ENCODE assay signal across 27 cellular contexts in the genomic region with DNA sequence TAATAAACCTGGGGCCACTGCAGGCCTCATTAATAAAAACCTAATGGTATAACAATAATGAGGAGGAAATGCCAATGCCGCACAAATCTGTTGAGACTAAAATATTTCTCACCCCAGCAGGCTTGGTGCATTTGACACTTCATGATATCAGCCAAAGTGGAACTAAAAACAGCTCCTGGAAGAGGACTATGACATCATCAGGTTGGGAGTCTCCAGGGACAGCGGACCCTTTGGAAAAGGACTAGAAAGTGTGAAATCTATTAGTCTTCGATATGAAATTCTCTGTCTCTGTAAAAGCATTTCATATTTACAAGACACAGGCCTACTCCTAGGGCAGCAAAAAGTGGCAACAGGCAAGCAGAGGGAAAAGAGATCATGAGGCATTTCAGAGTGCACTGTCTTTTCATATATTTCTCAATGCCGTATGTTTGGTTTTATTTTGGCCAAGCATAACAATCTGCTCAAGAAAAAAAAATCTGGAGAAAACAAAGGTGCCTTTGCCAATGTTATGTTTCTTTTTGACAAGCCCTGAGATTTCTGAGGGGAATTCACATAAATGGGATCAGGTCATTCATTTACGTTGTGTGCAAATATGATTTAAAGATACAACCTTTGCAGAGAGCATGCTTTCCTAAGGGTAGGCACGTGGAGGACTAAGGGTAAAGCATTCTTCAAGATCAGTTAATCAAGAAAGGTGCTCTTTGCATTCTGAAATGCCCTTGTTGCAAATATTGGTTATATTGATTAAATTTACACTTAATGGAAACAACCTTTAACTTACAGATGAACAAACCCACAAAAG.
DNase-seq lines count a peak whose midpoint lies in the region; ATAC-seq, FAIRE-seq and TF ChIP-seq lines count a peak whose summit lies in the region.
"Had no signal": no experiment of that assay in that cellular context is flagged by ENCODE, and none has a peak within 500 bp of the region (broad histone marks: within the 10 kb centered on the region; RNA-seq: fewer than 3 reads in every experiment).

No MANE protein-coding gene starts in this region.

- H3K4me1 ChIP-seq in HepG2 (ENCODE audit: insufficient read depth, low read length): peaks cover 8% of the 10 kb centered on the region
- H3K4me1 ChIP-seq in right lobe of liver: no peaks in the 10 kb centered on the region
- H3K4me1 ChIP-seq in adipocyte (ENCODE audit: control insufficient read depth, insufficient read depth, low read length): no peaks in the 10 kb centered on the region
- H3K4me1 ChIP-seq in skeletal muscle satellite cell (ENCODE audit: control insufficient read depth, insufficient read depth, low read length): peaks cover 5% of the 10 kb centered on the region
- H3K4me1 ChIP-seq: BE2C; BLaER1 treated with 17β-estradiol and CSF1 and Interleukin-3, amounts not matched to agents 10 nM and 100 nM had no signal

- no peak overlapping the region for H3K9ac ChIP-seq in HepG2 (ENCODE audit: insufficient read depth, low read depth, low read length)
- no peak overlapping the region for H3K9ac ChIP-seq in adipocyte (ENCODE audit: low read length)
- no peak overlapping the region for H3K9ac ChIP-seq in skeletal muscle satellite cell (ENCODE audit: low read depth, low read length)
- H3K9ac ChIP-seq: BLaER1 treated with 17β-estradiol and CSF1 and Interleukin-3, amounts not matched to agents 10 nM and 100 nM had no signal

- TF ChIP-seq EP300 in HepG2 (IDR thresholded peaks at IDR 0.05; ENCODE audit: low read depth in 2 of 2, low read length in 2 of 2) (no peak), HepG2 (CRISPR knock-in tag; IDR thresholded peaks at IDR 0.05; ENCODE audit: borderline replicate concordance) (no peak)

- H3K4me2 ChIP-seq in HepG2 (ENCODE audit: low read depth, low read length) (no peak overlapping the region), skeletal muscle satellite cell (ENCODE audit: low read length) (peak overlapping the region; percentile 38)
- H3K4me2 ChIP-seq: BLaER1 treated with 17β-estradiol and CSF1 and Interleukin-3, amounts not matched to agents 10 nM and 100 nM had no signal

- no peaks in the 10 kb centered on the region for H3K79me2 ChIP-seq in HepG2 (ENCODE audit: insufficient read depth, low read length)

- H3K27ac Mint-ChIP-seq in glutamatergic neuron (ENCODE audit: unreplicated experiment): no peak overlapping the region
- H3K27ac Mint-ChIP-seq: CD14-positive monocyte; CD4-positive, alpha-beta T cell; CD8-positive, alpha-beta memory T cell had no signal

- WGBS in HepG2 (ENCODE audit: low lambda C conversion rate): 18% methylated on average over 6 of the region's 6 CpGs
- 67% methylated on average over 6 of the region's 6 CpGs for WGBS in right lobe of liver (ENCODE audit: insufficient coverage, low coverage, low lambda C conversion rate, missing lambda C conversion rate)

- no peak overlapping the region for H3K27ac ChIP-seq in HepG2 (ENCODE audit: extremely low read length, insufficient read depth, low read length)
- H3K27ac ChIP-seq in right lobe of liver: no peak overlapping the region
- H3K27ac ChIP-seq: 22Rv1; BLaER1 treated with 17β-estradiol and CSF1 and Interleukin-3, amounts not matched to agents 10 nM and 100 nM had no signal

- no peaks in the 10 kb centered on the region for H3K27me3 ChIP-seq in HepG2 (ENCODE audit: control insufficient read depth in 1 of 2, insufficient read depth in 2 of 2, low read length in 2 of 2)
- peaks cover 0 to 5% of the 10 kb centered on the region in 2 donors for H3K27me3 ChIP-seq in right lobe of liver
- no peaks in the 10 kb centered on the region for H3K27me3 ChIP-seq in adipocyte (replicated peaks; ENCODE audit: control insufficient read depth, insufficient read depth, low read length)
- H3K27me3 ChIP-seq in skeletal muscle satellite cell (ENCODE audit: control insufficient read depth, insufficient read depth, low read length): no peaks in the 10 kb centered on the region
- H3K27me3 ChIP-seq: BE2C; BLaER1 treated with 17β-estradiol and CSF1 and Interleukin-3, amounts not matched to agents 10 nM and 100 nM had no signal

- CTCF ChIA-PET in HepG2 (lab: Yijun Ruan, JAX; ENCODE audit: low intra/inter-chr PET ratio, low total read pairs): no interaction called here

- H3K27me3 Mint-ChIP-seq in glutamatergic neuron (ENCODE audit: unreplicated experiment): no peaks in the 10 kb centered on the region
- H3K27me3 Mint-ChIP-seq: CD4-positive, alpha-beta T cell; CD8-positive, alpha-beta memory T cell had no signal

- no peak for TF ChIP-seq POLR2A in HepG2 (IDR thresholded peaks at IDR 0.05; ENCODE audit: insufficient read depth in 1 of 2, low read depth in 2 of 2, low read length in 2 of 2)
- no peak for TF ChIP-seq POLR2A in right lobe of liver (IDR thresholded peaks at IDR 0.05)

- H3K9me3 ChIP-seq in HepG2 (ENCODE audit: low read length): no peaks in the 10 kb centered on the region
- H3K9me3 ChIP-seq in right lobe of liver: no peaks in the 10 kb centered on the region
- H3K9me3 ChIP-seq in adipocyte (ENCODE audit: control insufficient read depth, low read length): no peaks in the 10 kb centered on the region
- H3K9me3 ChIP-seq in skeletal muscle satellite cell (replicated peaks; ENCODE audit: low read length): no peaks in the 10 kb centered on the region
- H3K9me3 ChIP-seq: BE2C had no signal

- no peak for FAIRE-seq in HepG2 (lab: Jason Lieb, UNC)
- FAIRE-seq: A204.1, D721Med, GM12891, GM18507, H54 had no signal

- no peak for TF ChIP-seq CTCF in HepG2 (CRISPR knock-in tag; IDR thresholded peaks at IDR 0.05)
- TF ChIP-seq CTCF in right lobe of liver (IDR thresholded peaks at IDR 0.05): no peak
- no peak for TF ChIP-seq CTCF in glutamatergic neuron (IDR thresholded peaks at IDR 0.05; ENCODE audit: partially characterized antibody, unreplicated experiment)

- H4K20me1 ChIP-seq in HepG2 (ENCODE audit: insufficient read depth, low read length): no peaks in the 10 kb centered on the region
- H4K20me1 ChIP-seq: BLaER1 treated with 17β-estradiol and CSF1 and Interleukin-3, amounts not matched to agents 10 nM and 100 nM had no signal

- POLR2A ChIA-PET in HepG2 (lab: Yijun Ruan, JAX): no interaction called here

- TF ChIP-seq RAD21 in HepG2 (CRISPR knock-in tag; IDR thresholded peaks at IDR 0.05): no peak

- no peak for ATAC-seq in HepG2
- no peak for ATAC-seq in right lobe of liver
- no peak for ATAC-seq in HG03521 (IDR thresholded peaks at IDR 0.05; ENCODE audit: unreplicated experiment)

- no peak overlapping the region for H3K4me3 Mint-ChIP-seq in glutamatergic neuron (ENCODE audit: unreplicated experiment)
- H3K4me3 Mint-ChIP-seq: CD14-positive monocyte; CD4-positive, alpha-beta T cell; CD8-positive, alpha-beta memory T cell had no signal

- peaks cover 4% of the 10 kb centered on the region for H3K4me1 Mint-ChIP-seq in glutamatergic neuron (ENCODE audit: low read depth, unreplicated experiment)
- H3K4me1 Mint-ChIP-seq: CD14-positive monocyte; CD8-positive, alpha-beta memory T cell had no signal

- DNase-seq in HepG2 (ENCODE audit: low spot score): no peak
- DNase-seq in right lobe of liver: no peak
- peak; percentile 15 for DNase-seq in adipocyte (ENCODE audit: low read depth)
- peak; percentile 46 for DNase-seq in glutamatergic neuron
- no peak for DNase-seq in activated CD8-positive, alpha-beta memory T cell treated with anti-CD3 and anti-CD28 coated beads for 24 hours
- DNase-seq in ecto neural progenitor cell (ENCODE audit: low spot score): no peak
- DNase-seq: ACHN; AML-193; BE2C; CD4-positive, alpha-beta T cell; CD8-positive, alpha-beta memory T cell; DMS 273 treated with DMSO at 0.1 percent for 48 hours; DMS79; EL; GF-D8; GOT3; HCEC 1CT had no signal

- intact Hi-C loops in HepG2 (cut with micrococcal nuclease; ENCODE audit: unreplicated experiment): no loop called here
- intact Hi-C loops in right lobe of liver (cut with DNase I): no loop called here

- BruUV-seq in HepG2 (replicated peaks; lab: Mats Ljungman, UMichigan): no TSS peak

- H3K4me3 ChIP-seq in HepG2 (replicated peaks in 1 of 3; ENCODE audit: insufficient read depth in 1 of 3, low read depth in 2 of 3, low read length in 3 of 3) (no peak overlapping the region), right lobe of liver (no peak overlapping the region), adipocyte (ENCODE audit: low read length) (no peak overlapping the region), skeletal muscle satellite cell (ENCODE audit: low read length) (no peak overlapping the region)
- H3K4me3 ChIP-seq: BLaER1 treated with 17β-estradiol and CSF1 and Interleukin-3, amounts not matched to agents 10 nM and 100 nM had no signal

- no peaks in the 10 kb centered on the region for H3K9me3 Mint-ChIP-seq in glutamatergic neuron (ENCODE audit: unreplicated experiment)

- no peaks in the 10 kb centered on the region for H3K36me3 Mint-ChIP-seq in glutamatergic neuron (ENCODE audit: unreplicated experiment)
- H3K36me3 Mint-ChIP-seq: CD14-positive monocyte; CD8-positive, alpha-beta memory T cell had no signal

- in situ Hi-C loops in HepG2 (cut with HindIII; ENCODE audit: extremely low pct_ligation_motif_present, low pct_unique_long_range_greater_than_20kb): no loop called here

- no peak overlapping the region for H2AFZ ChIP-seq in HepG2 (ENCODE audit: low read length)

- H3K36me3 ChIP-seq in HepG2 (replicated peaks in 1 of 2; ENCODE audit: control insufficient read depth in 1 of 2, insufficient read depth in 2 of 2, low read length in 2 of 2) (no peaks in the 10 kb centered on the region), right lobe of liver (no peaks in the 10 kb centered on the region), adipocyte (ENCODE audit: control insufficient read depth, insufficient read depth, low read length, severe bottlenecking) (no peaks in the 10 kb centered on the region), skeletal muscle satellite cell (ENCODE audit: insufficient read depth, low read length) (no peaks in the 10 kb centered on the region)
- H3K36me3 ChIP-seq: BE2C; BLaER1 treated with 17β-estradiol and CSF1 and Interleukin-3, amounts not matched to agents 10 nM and 100 nM had no signal

Comparison
In these comparisons a context has a peak if more than half of its experiments do, and no peak if none do; other contexts are left out.
1. DNase-seq: peak in adipocyte (single experiment) and glutamatergic neuron (single experiment); none in HepG2 (single experiment), right lobe of liver (0 of 3), activated CD8-positive, alpha-beta memory T cell treated with anti-CD3 and anti-CD28 coated beads for 24 hours (single experiment) and ecto neural progenitor cell (single experiment).